In the genomic region with DNA sequence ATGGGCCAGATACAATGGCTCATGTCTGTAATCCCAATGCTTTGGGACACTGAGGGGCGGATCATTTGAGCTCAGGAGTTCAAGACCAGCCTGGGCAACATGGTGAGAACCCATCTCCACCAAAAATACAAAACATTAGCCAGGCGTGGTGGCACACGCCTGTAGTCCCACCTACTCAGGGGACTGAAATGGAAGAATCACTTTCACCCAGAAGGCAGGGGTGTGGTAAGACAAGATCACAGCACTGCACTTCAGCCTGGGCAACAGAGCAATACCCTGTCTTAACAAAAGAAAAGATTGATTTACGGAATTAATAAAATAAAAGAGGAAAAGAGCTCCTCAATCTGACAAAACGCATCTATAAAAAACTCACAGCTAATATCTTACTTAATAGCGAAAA, we compare ENCODE assay signal across 32 cellular contexts. TPM values are rescaled to one million over a fixed set of nuclear protein-coding genes. Genes with fewer than 3 reads are reported as not detected.
DNase-seq lines count a peak whose midpoint lies in the region; ATAC-seq lines count a peak whose summit lies in the region.
"Had no signal": no experiment of that assay in that cellular context is flagged by ENCODE, and none has a peak within 500 bp of the region (broad histone marks: within the 10 kb centered on the region; RNA-seq: fewer than 3 reads in every experiment).

No MANE protein-coding gene starts in this region.

- H3K4me1 Mint-ChIP-seq in activated CD4-positive, alpha-beta T cell treated with anti-CD3 and anti-CD28 coated beads for 36 hours: peaks cover 74% of the 10 kb centered on the region
- peaks cover 80% of the 10 kb centered on the region for H3K4me1 Mint-ChIP-seq in stimulated activated naive CD8-positive, alpha-beta T cell treated with anti-CD3 and anti-CD28 coated beads, Interleukin-15, Interleukin-2, amounts not matched to agents 100 ng/mL and 50 ng/mL, for 24 hours (ENCODE audit: low read depth)
- peaks cover 46% of the 10 kb centered on the region for H3K4me1 Mint-ChIP-seq in dendritic cell treated with granulocyte-macrophage colony-stimulating factor and Interleukin-4, amounts not matched to agents 40 ng/mL and 50 ng/mL, for 4 days (ENCODE audit: low read depth)

- DNase-seq in activated CD4-positive, alpha-beta T cell treated with anti-CD3 and anti-CD28 coated beads for 36 hours: no peak
- DNase-seq in activated CD4-positive, alpha-beta T cell treated with anti-CD3 and anti-CD28 coated beads for 1 hour: no peak
- DNase-seq in stimulated activated naive CD8-positive, alpha-beta T cell treated with anti-CD3 and anti-CD28 coated beads, Interleukin-15, Interleukin-2, amounts not matched to agents 100 U/mL and 50 U/mL, for 24 hours: no peak
- DNase-seq in A172 (ENCODE audit: low spot score): no peak
- DNase-seq in germinal center (ENCODE audit: low spot score): no peak
- DNase-seq: 8988T; activated CD4-positive, alpha-beta T cell treated with anti-CD3 and anti-CD28 coated beads for 4 hours; activated CD8-positive, alpha-beta memory T cell treated with anti-CD3 and anti-CD28 coated beads, Interleukin-2, amount 10 ng/mL, durations not matched to agents 7 days and 5 days; activated effector memory CD4-positive, alpha-beta T cell treated with Interleukin-2 at 50 U/mL for 16 hours; amniotic stem cell; brain microvascular endothelial cell; Calu3; cerebellar nuclear complex; DMS79; esophagus squamous epithelium; gastrocnemius medialis; GDM1; GM23248; NCI-H2107; NCI-H748 treated with DMSO at 0.1 percent for 48 hours; nucleus accumbens; Peyer's patch; right lobe of liver; SHP77; spleen; stimulated activated CD4-positive, alpha-beta T cell treated with anti-CD3 and anti-CD28 coated beads, Interleukin-2, amount 100 ng/mL, for 24 hours; transverse colon had no signal

- H3K9me3 Mint-ChIP-seq in activated CD4-positive, alpha-beta T cell treated with anti-CD3 and anti-CD28 coated beads for 36 hours (ENCODE audit: low read depth): no peaks in the 10 kb centered on the region
- H3K9me3 Mint-ChIP-seq in stimulated activated naive CD8-positive, alpha-beta T cell treated with anti-CD3 and anti-CD28 coated beads, Interleukin-15, Interleukin-2, amounts not matched to agents 100 ng/mL and 50 ng/mL, for 24 hours: no peaks in the 10 kb centered on the region
- H3K9me3 Mint-ChIP-seq in dendritic cell treated with granulocyte-macrophage colony-stimulating factor and Interleukin-4, amounts not matched to agents 40 ng/mL and 50 ng/mL, for 4 days: no peaks in the 10 kb centered on the region

- CTCF ChIA-PET in activated CD4-positive, alpha-beta T cell treated with anti-CD3 and anti-CD28 coated beads for 36 hours (lab: Charles Lee): interaction anchor here (0.8 to 1.4 kb wide), 5 partner anchors 9 to 211 kb away, joined by 3 to 4 read pairs (median 3); no protein-coding TSS in a partner anchor

- peaks cover 16% of the 10 kb centered on the region for H3K36me3 Mint-ChIP-seq in activated CD4-positive, alpha-beta T cell treated with anti-CD3 and anti-CD28 coated beads for 36 hours (ENCODE audit: low read depth)
- H3K36me3 Mint-ChIP-seq in stimulated activated naive CD8-positive, alpha-beta T cell treated with anti-CD3 and anti-CD28 coated beads, Interleukin-15, Interleukin-2, amounts not matched to agents 100 ng/mL and 50 ng/mL, for 24 hours (ENCODE audit: low read depth): peaks cover 30% of the 10 kb centered on the region
- no peaks in the 10 kb centered on the region for H3K36me3 Mint-ChIP-seq in dendritic cell treated with granulocyte-macrophage colony-stimulating factor and Interleukin-4, amounts not matched to agents 40 ng/mL and 50 ng/mL, for 4 days (ENCODE audit: low read depth)

- peak overlapping the region; percentile 56 for H3K27ac Mint-ChIP-seq in activated CD4-positive, alpha-beta T cell treated with anti-CD3 and anti-CD28 coated beads for 36 hours
- H3K27ac Mint-ChIP-seq in stimulated activated naive CD8-positive, alpha-beta T cell treated with anti-CD3 and anti-CD28 coated beads, Interleukin-15, Interleukin-2, amounts not matched to agents 100 ng/mL and 50 ng/mL, for 24 hours: peak overlapping the region; percentile 53
- H3K27ac Mint-ChIP-seq in dendritic cell treated with granulocyte-macrophage colony-stimulating factor and Interleukin-4, amounts not matched to agents 40 ng/mL and 50 ng/mL, for 4 days: peak overlapping the region; percentile 51
- H3K27ac Mint-ChIP-seq: activated CD8-positive, alpha-beta memory T cell treated with anti-CD3 and anti-CD28 coated beads, Interleukin-2, amount 10 ng/mL, durations not matched to agents 7 days and 5 days; mesothelial cell of epicardium; progenitor cell of endocrine pancreas had no signal

- H3K4me3 Mint-ChIP-seq in activated CD4-positive, alpha-beta T cell treated with anti-CD3 and anti-CD28 coated beads for 36 hours: no peak overlapping the region
- no peak overlapping the region for H3K4me3 Mint-ChIP-seq in stimulated activated naive CD8-positive, alpha-beta T cell treated with anti-CD3 and anti-CD28 coated beads, Interleukin-15, Interleukin-2, amounts not matched to agents 100 ng/mL and 50 ng/mL, for 24 hours
- no peak overlapping the region for H3K4me3 Mint-ChIP-seq in dendritic cell treated with granulocyte-macrophage colony-stimulating factor and Interleukin-4, amounts not matched to agents 40 ng/mL and 50 ng/mL, for 4 days
- H3K4me3 Mint-ChIP-seq: activated CD8-positive, alpha-beta memory T cell treated with anti-CD3 and anti-CD28 coated beads, Interleukin-2, amount 10 ng/mL, durations not matched to agents 7 days and 5 days; mesothelial cell of epicardium had no signal

- POLR2A ChIA-PET in activated CD4-positive, alpha-beta T cell treated with anti-CD3 and anti-CD28 coated beads for 36 hours (lab: Charles Lee): interaction anchor here (0.8 kb wide), 1 partner anchor 12 kb away, joined by 10 read pairs; no protein-coding TSS in a partner anchor

- no peak for ATAC-seq in activated CD4-positive, alpha-beta T cell treated with anti-CD3 and anti-CD28 coated beads for 36 hours
- no peak for ATAC-seq in stimulated activated naive CD8-positive, alpha-beta T cell treated with anti-CD3 and anti-CD28 coated beads, Interleukin-15, Interleukin-2, amounts not matched to agents 100 U/mL and 50 U/mL, for 24 hours
- ATAC-seq in GM19035 (IDR thresholded peaks at IDR 0.05; ENCODE audit: unreplicated experiment): no peak
- ATAC-seq: activated CD8-positive, alpha-beta memory T cell treated with anti-CD3 and anti-CD28 coated beads, Interleukin-2, amount 10 ng/mL, durations not matched to agents 7 days and 5 days; gastrocnemius medialis had no signal

- intact Hi-C loops in activated CD4-positive, alpha-beta T cell treated with anti-CD3 and anti-CD28 coated beads for 36 hours (cut with DNase I, micrococcal nuclease): no loop called here
- intact Hi-C loops in dendritic cell treated with granulocyte-macrophage colony-stimulating factor and Interleukin-4, amounts not matched to agents 40 ng/mL and 50 ng/mL, for 4 days (cut with micrococcal nuclease): no loop called here

- H3K27me3 Mint-ChIP-seq in activated CD4-positive, alpha-beta T cell treated with anti-CD3 and anti-CD28 coated beads for 36 hours: no peaks in the 10 kb centered on the region
- no peaks in the 10 kb centered on the region for H3K27me3 Mint-ChIP-seq in stimulated activated naive CD8-positive, alpha-beta T cell treated with anti-CD3 and anti-CD28 coated beads, Interleukin-15, Interleukin-2, amounts not matched to agents 100 ng/mL and 50 ng/mL, for 24 hours
- no peaks in the 10 kb centered on the region for H3K27me3 Mint-ChIP-seq in dendritic cell treated with granulocyte-macrophage colony-stimulating factor and Interleukin-4, amounts not matched to agents 40 ng/mL and 50 ng/mL, for 4 days
- H3K27me3 Mint-ChIP-seq: activated CD8-positive, alpha-beta memory T cell treated with anti-CD3 and anti-CD28 coated beads, Interleukin-2, amount 10 ng/mL, durations not matched to agents 7 days and 5 days; progenitor cell of endocrine pancreas had no signal

RNA-seq across cellular contexts. Expression of gene USP12, which starts 22.7 kb away (rescaled TPM):
- total RNA-seq in activated CD4-positive, alpha-beta T cell treated with anti-CD3 and anti-CD28 coated beads for 36 hours: 10 to 100 TPM; 32.3 to 32.4 TPM
- 18.3 and 20.0 TPM in 2 replicates for total RNA-seq in A172 (2014; rRNA removed; shearing (Covaris generic))
